ENCODE assay signal across 21 cellular contexts in genomic region chr14:101708853-101709532, GRCh38. TPM values are rescaled to one million over a fixed set of nuclear protein-coding genes. Genes with fewer than 3 reads are reported as not detected.
DNase-seq lines count a peak whose midpoint lies in the region; ATAC-seq and TF ChIP-seq lines count a peak whose summit lies in the region.
"Had no signal": no experiment of that assay in that cellular context is flagged by ENCODE, and none has a peak within 500 bp of the region (broad histone marks: within the 10 kb centered on the region; RNA-seq: fewer than 3 reads in every experiment).

No MANE protein-coding gene starts in this region.

- no peak overlapping the region for H3K23ac ChIP-seq in IMR-90 (ENCODE audit: low read depth, low read length)

- dilution Hi-C loops in IMR-90 (cut with HindIII; ENCODE audit: low sequenced_read_pairs, unreplicated experiment), result no loop called here

- no peak overlapping the region for H4K5ac ChIP-seq in IMR-90 (ENCODE audit: low read depth, low read length)

- 64% methylated on average over 10 of the region's 18 CpGs; no CpG with 5 or more reads in 1 of the 2 experiments for WGBS in IMR-90 (ENCODE audit: extremely low coverage in 2 of 2, insufficient read length in 1 of 2), 2 experiments
- WGBS in endodermal cell (ENCODE audit: insufficient coverage in 1 of 2, insufficient read length in 1 of 2), 2 experiments, result 92% methylated on average over 14 to 18 of the region's 18 CpGs

- no peak overlapping the region for H2BK20ac ChIP-seq in IMR-90 (ENCODE audit: low read depth, low read length)

- ATAC-seq in IMR-90 (ENCODE audit: low read depth), result no peak
- ATAC-seq: activated naive CD4-positive, alpha-beta T cell treated with anti-CD3 and anti-CD28 coated beads, Interleukin-2, amount 50 U/mL, for 72 hours; body of pancreas had no signal

- H3K27me3 ChIP-seq in IMR-90 (ENCODE audit: control insufficient read depth, insufficient read depth, low read length) (peaks cover 19% of the 10 kb centered on the region), endodermal cell (ENCODE audit: control insufficient read depth, insufficient read depth, low read length, poor library complexity, severe bottlenecking) (peaks cover 1% of the 10 kb centered on the region), osteoblast (ENCODE audit: insufficient read depth, low read length) (peaks cover 22% of the 10 kb centered on the region)
- H3K27me3 ChIP-seq: body of pancreas had no signal

- DNase-seq in T-helper 1 cell (no peak), IMR-90 (no peak), endodermal cell (peak; percentile 47), osteoblast (ENCODE audit: insufficient read length, low spot score, missing footprints) (peak; percentile 56), MV-4-11 (lab: John Stamatoyannopoulos, UW) (no peak), activated gamma-delta T cell treated with Interleukin-2 at 50 U/mL for 16 hours (no peak), NCI-H2107 treated with DMSO at 0.1 percent for 48 hours (lab: John Stamatoyannopoulos, UW; ENCODE audit: unreplicated experiment) (no peak)
- DNase-seq: 8988T; activated CD4-positive, alpha-beta T cell treated with anti-CD3 and anti-CD28 coated beads, Interleukin-2, amount 50 U/mL, for 1 hour; AML-193; EL; H9; midbrain; NCI-H1092; NCI-H2081; NCI-H510A; spleen had no signal

- in situ Hi-C loops in IMR-90 (cut with MboI; ENCODE audit: low sequenced_read_pairs), result no loop called here

- no peaks in the 10 kb centered on the region for H3K9me1 ChIP-seq in IMR-90 (ENCODE audit: insufficient read depth, low read length)

- H3K56ac ChIP-seq in IMR-90 (ENCODE audit: extremely low read depth, insufficient read depth, low read length), result no peak overlapping the region

- TF ChIP-seq CTCF in IMR-90 (conservative IDR thresholded peaks at IDR 0.05; ENCODE audit: low read depth, low read length) (no peak), endodermal cell (conservative IDR thresholded peaks at IDR 0.05) (no peak), osteoblast (IDR thresholded peaks at IDR 0.05; ENCODE audit: extremely low read depth, low read depth, low read length) (no peak)

- no peak overlapping the region for H4K91ac ChIP-seq in IMR-90 (ENCODE audit: insufficient read depth, low read depth, low read length)

- intact Hi-C loops in IMR-90 (cut with micrococcal nuclease), result no loop called here

- CTCF ChIA-PET in IMR-90 (lab: Yijun Ruan, JAX), result no interaction called here

- TF ChIP-seq RAD21 in IMR-90 (IDR thresholded peaks at IDR 0.05; ENCODE audit: low read length), result no peak

- H3K79me2 ChIP-seq in osteoblast (ENCODE audit: insufficient read depth, low read length), result no peaks in the 10 kb centered on the region

- H3K4ac ChIP-seq in IMR-90 (ENCODE audit: low read depth, low read length), result no peak overlapping the region

- H4K20me1 ChIP-seq in IMR-90 (ENCODE audit: insufficient read depth, low read length) (no peaks in the 10 kb centered on the region), osteoblast (ENCODE audit: insufficient read depth, low read length) (no peaks in the 10 kb centered on the region)

- no peak overlapping the region for H3K4me2 ChIP-seq in IMR-90 (ENCODE audit: low read depth, low read length)
- no peak overlapping the region for H3K4me2 ChIP-seq in osteoblast (ENCODE audit: insufficient read depth, low read length)

- 0 out of 2 replicates have a peak, but pooled peaks cover 1% of the 10 kb centered on the region for H3K4me1 ChIP-seq in IMR-90 (ENCODE audit: control insufficient read depth, insufficient read depth, low read length)
- H3K4me1 ChIP-seq in endodermal cell (ENCODE audit: control insufficient read depth, insufficient read depth, low read length), result peaks cover 2% of the 10 kb centered on the region
- peaks cover 3% of the 10 kb centered on the region for H3K4me1 ChIP-seq in osteoblast (ENCODE audit: insufficient read depth, low read length)

- TF ChIP-seq POLR2A in IMR-90 (IDR thresholded peaks at IDR 0.05; ENCODE audit: low read depth, low read length), result no peak

- no peak overlapping the region for H2BK15ac ChIP-seq in IMR-90 (ENCODE audit: low read depth, low read length)

- H3K36me3 Mint-ChIP-seq in T-helper 1 cell treated with Interleukin-12 subunit alpha and Interleukin-12 subunit beta and Interleukin-4 antibody, amounts not matched to agents 30 μg/mL and 1 μg/mL, for 36 hours (ENCODE audit: low read depth), result peaks cover 4% of the 10 kb centered on the region
- H3K36me3 Mint-ChIP-seq in endodermal cell (ENCODE audit: low read depth), result no peaks in the 10 kb centered on the region

- H3K4me1 Mint-ChIP-seq in T-helper 1 cell treated with Interleukin-12 subunit alpha and Interleukin-12 subunit beta and Interleukin-4 antibody, amounts not matched to agents 30 μg/mL and 1 μg/mL, for 36 hours (ENCODE audit: low read depth), result peaks cover 27% of the 10 kb centered on the region
- peaks cover 7% of the 10 kb centered on the region for H3K4me1 Mint-ChIP-seq in endodermal cell

- peak overlapping the region; percentile 15 for H3K27ac Mint-ChIP-seq in T-helper 1 cell treated with Interleukin-12 subunit alpha and Interleukin-12 subunit beta and Interleukin-4 antibody, amounts not matched to agents 30 μg/mL and 1 μg/mL, for 36 hours
- H3K27ac Mint-ChIP-seq in endodermal cell, result no peak overlapping the region

- H3K9ac ChIP-seq in IMR-90 (ENCODE audit: low read depth, low read length) (no peak overlapping the region), endodermal cell (ENCODE audit: extremely low read depth, low read length, poor library complexity, severe bottlenecking) (no peak overlapping the region)

- H2BK120ac ChIP-seq in IMR-90 (ENCODE audit: low read depth, low read length), result no peak overlapping the region

- no peaks in the 10 kb centered on the region for H3K79me1 ChIP-seq in IMR-90 (ENCODE audit: low read depth in 1 of 2, low read length in 2 of 2)

- H3K36me3 ChIP-seq in IMR-90 (ENCODE audit: control insufficient read depth, insufficient read depth, low read length), result no peaks in the 10 kb centered on the region
- no peaks in the 10 kb centered on the region for H3K36me3 ChIP-seq in endodermal cell (ENCODE audit: control insufficient read depth, insufficient read depth, low read length)
- H3K36me3 ChIP-seq in osteoblast (ENCODE audit: insufficient read depth, low read length), result no peaks in the 10 kb centered on the region
- H3K36me3 ChIP-seq: spleen had no signal

- no peak overlapping the region for H3K4me3 ChIP-seq in IMR-90 (ENCODE audit: insufficient read depth, low read depth, low read length)
- no peak overlapping the region for H3K4me3 ChIP-seq in endodermal cell (ENCODE audit: low read length)
- H3K4me3 ChIP-seq in osteoblast (ENCODE audit: insufficient read depth, low read length), result no peak overlapping the region
- H3K4me3 ChIP-seq: body of pancreas, spleen had no signal

- no peak overlapping the region for H3K27ac ChIP-seq in IMR-90 (ENCODE audit: insufficient read depth, low read length)
- H3K27ac ChIP-seq in endodermal cell (ENCODE audit: low read depth, low read length), result no peak overlapping the region
- H3K27ac ChIP-seq in osteoblast (ENCODE audit: low read depth, low read length), result no peak overlapping the region
- H3K27ac ChIP-seq: body of pancreas had no signal

- no peak overlapping the region for H2AK5ac ChIP-seq in IMR-90 (ENCODE audit: low read depth, low read length)

- H3K9me3 ChIP-seq in IMR-90 (ENCODE audit: control insufficient read depth, insufficient read depth, low read length) (no peaks in the 10 kb centered on the region), endodermal cell (ENCODE audit: control insufficient read depth, low read length) (peaks cover 8% of the 10 kb centered on the region), osteoblast (ENCODE audit: low read depth, low read length) (peaks cover under 1% of the 10 kb centered on the region)
- H3K9me3 ChIP-seq: body of pancreas had no signal

- H3K18ac ChIP-seq in IMR-90 (ENCODE audit: low read depth, low read length), result no peak overlapping the region

- H2AK9ac ChIP-seq in IMR-90 (replicated peaks; ENCODE audit: low read depth, low read length, poor library complexity), result no peak overlapping the region

- no TSS peak for BruUV-seq in IMR-90 (replicated peaks; lab: Mats Ljungman, UMichigan)

- no peak overlapping the region for H4K8ac ChIP-seq in IMR-90 (ENCODE audit: low read depth in 2 of 2, low read length in 2 of 2)

- H2BK5ac ChIP-seq in IMR-90 (ENCODE audit: low read depth, low read length, poor library complexity, severe bottlenecking), result no peak overlapping the region

- POLR2A ChIA-PET in IMR-90 (lab: Charles Lee; ENCODE audit: unreplicated experiment), result no interaction called here

- no peak overlapping the region for H3K14ac ChIP-seq in IMR-90 (replicated peaks; ENCODE audit: low read depth, low read length)

- H3K27me3 Mint-ChIP-seq in T-helper 1 cell treated with Interleukin-12 subunit alpha and Interleukin-12 subunit beta and Interleukin-4 antibody, amounts not matched to agents 30 μg/mL and 1 μg/mL, for 36 hours (ENCODE audit: low read depth), result peaks cover 5% of the 10 kb centered on the region
- peaks cover 22% of the 10 kb centered on the region for H3K27me3 Mint-ChIP-seq in endodermal cell (ENCODE audit: insufficient read depth)

- H3K9me3 Mint-ChIP-seq in T-helper 1 cell treated with Interleukin-12 subunit alpha and Interleukin-12 subunit beta and Interleukin-4 antibody, amounts not matched to agents 30 μg/mL and 1 μg/mL, for 36 hours, result peaks cover 5% of the 10 kb centered on the region
- H3K9me3 Mint-ChIP-seq in endodermal cell, result peaks cover 15% of the 10 kb centered on the region

- no peak overlapping the region for H3K4me3 Mint-ChIP-seq in T-helper 1 cell treated with Interleukin-12 subunit alpha and Interleukin-12 subunit beta and Interleukin-4 antibody, amounts not matched to agents 30 μg/mL and 1 μg/mL, for 36 hours
- no peak overlapping the region for H3K4me3 Mint-ChIP-seq in endodermal cell
- H3K4me3 Mint-ChIP-seq: H9, neural crest cell had no signal

- H2AFZ ChIP-seq in IMR-90 (replicated peaks; ENCODE audit: low read length, poor library complexity) (peak overlapping the region; percentile 44), osteoblast (ENCODE audit: low read length) (no peak overlapping the region)

TF ChIP-seq in IMR-90, 13 proteins besides CTCF, POLR2A, EP300 and RAD21:
- TF ChIP-seq MAZ (IDR thresholded peaks at IDR 0.05; ENCODE audit: borderline replicate concordance, low read depth, low read length), result no peak
- no peak for TF ChIP-seq RCOR1 (IDR thresholded peaks at IDR 0.05; ENCODE audit: insufficient replicate concordance, low read length)
- no peak for TF ChIP-seq MAFK (IDR thresholded peaks at IDR 0.05; ENCODE audit: low read depth, low read length)
- no peak for TF ChIP-seq RFX5 (IDR thresholded peaks at IDR 0.05; ENCODE audit: low read depth, low read length)

RNA-seq across cellular contexts. Expression of gene PPP2R5C, which starts 52.5 kb away (rescaled TPM):
- total RNA-seq in IMR-90 (2012; rRNA removed) (78.7 and 107 TPM in 2 replicates), endodermal cell (100 to 1,000 TPM; 116 to 117 TPM), osteoblast (101 and 111 TPM in 2 replicates)
- polyA plus RNA-seq in IMR-90 (2012; rRNA removed), result 56.7 and 65.9 TPM in 2 replicates
- polyA plus RNA-seq in IMR-90 (2012; cell fraction: cytosol; rRNA removed), result 15.8 and 38.8 TPM in 2 replicates
- polyA plus RNA-seq in IMR-90 (2012; cell fraction: nucleus; rRNA removed; ENCODE audit: low replicate concordance), result 29.0 and 68.7 TPM in 2 replicates
- 151 TPM for polyA plus RNA-seq in endodermal cell (2013, experiment 1 of 2)
- 146 TPM for polyA plus RNA-seq in endodermal cell (2013, experiment 2 of 2)

Comparison
In these comparisons a context has a peak if more than half of its experiments do, and no peak if none do; other contexts are left out.
1. DNase-seq: peak in endodermal cell (single experiment) and osteoblast (single experiment); none in T-helper 1 cell (0 of 5), IMR-90 (single experiment), MV-4-11 (single experiment), activated gamma-delta T cell treated with Interleukin-2 at 50 U/mL for 16 hours (single experiment) and NCI-H2107 treated with DMSO at 0.1 percent for 48 hours (single experiment).